ENCODE assay signal across 5 cellular contexts in the genomic region with DNA sequence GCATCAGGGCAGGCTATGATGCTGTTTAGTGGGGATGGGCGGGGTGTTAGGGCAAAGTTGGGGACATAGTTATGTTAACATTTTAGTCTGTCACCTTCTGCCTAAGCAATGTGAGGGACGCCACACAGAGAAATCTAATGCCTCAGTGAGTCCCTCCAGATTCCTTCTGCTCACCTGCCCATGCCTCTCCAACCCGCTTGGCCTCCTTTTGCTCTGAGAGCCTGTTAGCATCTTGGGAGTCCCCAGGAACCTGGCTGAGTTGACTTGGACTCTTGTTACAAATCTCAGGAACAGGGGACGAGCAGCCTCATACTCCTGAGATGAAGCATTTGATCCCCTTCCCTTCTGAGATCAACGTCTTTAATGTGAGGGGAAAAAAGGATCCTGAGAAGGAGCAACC.
"Had no signal": no experiment of that assay in that cellular context is flagged by ENCODE, and none has a peak within 500 bp of the region (broad histone marks: within the 10 kb centered on the region; RNA-seq: fewer than 3 reads in every experiment).

No MANE protein-coding gene starts in this region.

- H3K36me3 Mint-ChIP-seq: IgD-negative memory B cell had no signal

- H3K4me3 ChIP-seq: GM23338 had no signal

- H3K4me3 Mint-ChIP-seq: GM23338, H9, IgD-negative memory B cell had no signal

- H3K27ac ChIP-seq: HL-60 had no signal

- H3K27ac Mint-ChIP-seq: GM23338, H9 had no signal

- H3K4me1 Mint-ChIP-seq: IgD-negative memory B cell had no signal

- DNase-seq: HCEC 1CT had no signal

- H3K9me3 Mint-ChIP-seq: GM23338, H9, IgD-negative memory B cell had no signal
